Comparison of ENCODE assay signal across 32 cellular contexts in genomic region chr11:43676933-43677332, GRCh38.
"Had no signal": no experiment of that assay in that cellular context is flagged by ENCODE, and none has a peak within 500 bp of the region (broad histone marks: within the 10 kb centered on the region; RNA-seq: fewer than 3 reads in every experiment).

No MANE protein-coding gene starts in this region.

- H3K9me3 ChIP-seq: body of pancreas, breast epithelium had no signal

- H3K9me3 Mint-ChIP-seq: activated B cell treated with CpG ODN at 0.5 μM for 24 hours; activated T-cell treated with anti-CD3 and anti-CD28 coated beads, Interleukin-2, amount 50 U/mL, for 4 hours; activated T-helper 17 cell treated with anti-CD3 and anti-CD28 coated beads, Interleukin-2, amount 50 U/mL, for 72 hours had no signal

- ATAC-seq: activated CD8-positive, alpha-beta T cell treated with anti-CD3 and anti-CD28 coated beads for 36 hours; activated naive CD4-positive, alpha-beta T cell treated with anti-CD3 and anti-CD28 coated beads, Interleukin-2, amount 50 U/mL, for 72 hours; activated T-cell treated with anti-CD3 and anti-CD28 coated beads, Interleukin-2, amount 50 U/mL, for 4 hours; activated T-cell treated with anti-CD3 and anti-CD28 coated beads, Interleukin-2, amount 50 U/mL, for 72 hours; activated T-helper 17 cell treated with anti-CD3 and anti-CD28 coated beads, Interleukin-2, amount 50 U/mL, for 72 hours; body of pancreas; T-helper 17 cell had no signal

- H3K27ac Mint-ChIP-seq: activated B cell treated with CpG ODN at 0.5 μM for 24 hours; activated CD4-positive, alpha-beta memory T cell treated with anti-CD3 and anti-CD28 coated beads for 36 hours; activated CD4-positive, alpha-beta T cell treated with anti-CD3 and anti-CD28 coated beads, Interleukin-2, amount 10 ng/mL, durations not matched to agents 24 days and 14 days; activated CD8-positive, alpha-beta T cell treated with anti-CD3 and anti-CD28 coated beads for 36 hours; activated naive CD4-positive, alpha-beta T cell treated with anti-CD3 and anti-CD28 coated beads for 36 hours; activated naive CD4-positive, alpha-beta T cell treated with anti-CD3 and anti-CD28 coated beads, Interleukin-2, amount 50 U/mL, for 72 hours; activated naive CD8-positive, alpha-beta T cell treated with anti-CD3 and anti-CD28 coated beads for 36 hours; activated T-helper 1 cell treated with anti-CD3 and anti-CD28 coated beads, Interleukin-12 subunit alpha, Interleukin-12 subunit beta, Interleukin-2, Interleukin-4 antibody, amounts not matched to agents 30 ng/mL and 10 ng/mL and 1 ng/mL, durations not matched to agents 14 hours and 24 hours and 36 hours; activated T-helper 17 cell treated with anti-CD3 and anti-CD28 coated beads, Interleukin-2, amount 50 U/mL, for 72 hours; T-helper 17 cell had no signal

- H3K27ac ChIP-seq: adrenal gland, body of pancreas, brain microvascular endothelial cell, breast epithelium, VCaP had no signal

- DNase-seq: activated B cell treated with CpG ODN at 0.5 μM for 24 hours; activated CD4-positive, alpha-beta memory T cell treated with anti-CD3 and anti-CD28 coated beads for 36 hours; activated CD4-positive, alpha-beta T cell treated with anti-CD3 and anti-CD28 coated beads for 4 hours; activated CD4-positive, alpha-beta T cell treated with anti-CD3 and anti-CD28 coated beads, Interleukin-2, amount 10 ng/mL, durations not matched to agents 24 days and 14 days; activated CD4-positive, alpha-beta T cell treated with anti-CD3 and anti-CD28 coated beads, Interleukin-2, amount 50 U/mL, for 1 hour; activated CD4-positive, alpha-beta T cell treated with anti-CD3 and anti-CD28 coated beads, Interleukin-2, amount 50 U/mL, for 4 hours; activated CD4-positive, CD25-positive, alpha-beta regulatory T cell treated with anti-CD3 and anti-CD28 coated beads, Interleukin-2, amount 50 U/mL, for 72 hours; activated CD8-positive, alpha-beta memory T cell treated with anti-CD3 and anti-CD28 coated beads, Interleukin-2, amount 50 U/mL, for 4 hours; activated CD8-positive, alpha-beta T cell treated with anti-CD3 and anti-CD28 coated beads for 36 hours; activated effector memory CD4-positive, alpha-beta T cell treated with anti-CD3 and anti-CD28 coated beads, Interleukin-2, amount 50 U/mL, for 16 hours; activated gamma-delta T cell treated with Interleukin-2 at 50 U/mL for 16 hours; activated naive CD4-positive, alpha-beta T cell; activated naive CD4-positive, alpha-beta T cell treated with anti-CD3 and anti-CD28 coated beads for 36 hours; activated naive CD4-positive, alpha-beta T cell treated with anti-CD3 and anti-CD28 coated beads, Interleukin-2, amount 50 U/mL, for 16 hours; activated naive CD8-positive, alpha-beta T cell treated with anti-CD3 and anti-CD28 coated beads for 36 hours; activated T-cell treated with anti-CD3 and anti-CD28 coated beads for 4 hours; activated T-cell treated with anti-CD3 and anti-CD28 coated beads, Interleukin-2, amount 50 U/mL, for 1 hour; activated T-cell treated with anti-CD3 and anti-CD28 coated beads, Interleukin-2, amount 50 U/mL, for 4 hours; activated T-cell treated with anti-CD3 and anti-CD28 coated beads, Interleukin-2, amount 50 U/mL, for 72 hours; adrenal gland; amniotic stem cell; aorta; body of pancreas; brain microvascular endothelial cell; central memory CD4-positive, alpha-beta T cell; T-helper 17 cell; T-helper 9 cell had no signal

- H3K4me3 ChIP-seq: adrenal gland, body of pancreas, breast epithelium had no signal

- H3K36me3 ChIP-seq: adrenal gland, brain microvascular endothelial cell, breast epithelium had no signal

- H3K27me3 Mint-ChIP-seq: activated CD4-positive, alpha-beta memory T cell treated with anti-CD3 and anti-CD28 coated beads for 36 hours; activated T-helper 17 cell treated with anti-CD3 and anti-CD28 coated beads, Interleukin-2, amount 50 U/mL, for 72 hours had no signal

- H3K4me3 Mint-ChIP-seq: activated B cell treated with CpG ODN at 0.5 μM for 24 hours; activated CD4-positive, alpha-beta memory T cell treated with anti-CD3 and anti-CD28 coated beads for 36 hours; activated CD4-positive, alpha-beta T cell treated with anti-CD3 and anti-CD28 coated beads, Interleukin-2, amount 10 ng/mL, durations not matched to agents 24 days and 14 days; activated CD8-positive, alpha-beta T cell treated with anti-CD3 and anti-CD28 coated beads for 36 hours; activated naive CD4-positive, alpha-beta T cell treated with anti-CD3 and anti-CD28 coated beads for 36 hours; activated naive CD8-positive, alpha-beta T cell treated with anti-CD3 and anti-CD28 coated beads for 36 hours; activated T-cell treated with anti-CD3 and anti-CD28 coated beads, Interleukin-2, amount 50 U/mL, for 4 hours; activated T-cell treated with anti-CD3 and anti-CD28 coated beads, Interleukin-2, amount 50 U/mL, for 72 hours; activated T-helper 1 cell treated with anti-CD3 and anti-CD28 coated beads, Interleukin-12 subunit alpha, Interleukin-12 subunit beta, Interleukin-2, Interleukin-4 antibody, amounts not matched to agents 30 ng/mL and 10 ng/mL and 1 ng/mL, durations not matched to agents 14 hours and 24 hours and 36 hours; activated T-helper 17 cell treated with anti-CD3 and anti-CD28 coated beads, Interleukin-2, amount 50 U/mL, for 72 hours; T-helper 17 cell had no signal

- H3K27me3 ChIP-seq: adrenal gland, body of pancreas, brain microvascular endothelial cell, breast epithelium had no signal
